Comparison of ENCODE assay signal across 12 cellular contexts in the genomic region with DNA sequence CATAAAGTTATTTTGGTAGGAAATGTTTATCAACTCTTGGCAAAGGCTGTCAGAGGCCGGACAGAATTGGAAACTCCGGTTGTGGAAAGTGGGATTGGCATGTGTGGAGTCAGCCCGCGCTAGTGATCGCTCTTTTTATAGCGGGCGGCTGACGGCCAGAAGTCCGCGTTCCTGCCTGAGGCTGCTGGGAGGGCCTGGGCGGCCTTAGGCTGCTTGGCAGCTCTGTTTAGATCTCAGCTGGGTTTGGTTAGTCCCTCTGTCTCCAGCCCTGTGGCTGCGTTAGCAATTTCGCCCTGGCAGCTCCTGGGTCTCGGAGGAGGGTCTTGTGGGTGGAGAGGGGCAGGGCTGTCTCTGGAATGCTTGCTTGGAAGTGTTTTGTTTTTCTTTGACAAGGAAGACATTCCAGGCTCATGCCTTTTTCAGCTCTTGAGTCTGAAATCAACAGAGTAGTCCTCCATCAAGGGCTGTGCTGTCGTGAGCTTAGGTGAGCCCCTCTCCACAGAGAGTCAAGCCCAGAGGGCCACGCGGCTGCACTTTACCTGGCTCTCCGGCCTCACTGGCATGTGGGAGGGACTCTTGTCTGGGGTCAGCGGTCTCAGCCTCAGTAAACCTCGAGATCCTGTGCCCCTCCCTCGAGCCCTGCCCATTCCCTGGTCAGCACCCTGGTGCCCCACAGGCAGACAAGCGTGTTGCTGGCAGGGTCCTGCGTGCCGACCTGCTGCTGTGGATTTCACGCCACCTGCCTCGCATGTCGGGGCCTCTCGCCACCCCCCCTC. TPM values are rescaled to one million over a fixed set of nuclear protein-coding genes. Genes with fewer than 3 reads are reported as not detected.
DNase-seq lines count a peak whose midpoint lies in the region; ATAC-seq, FAIRE-seq and TF ChIP-seq lines count a peak whose summit lies in the region.
"Had no signal": no experiment of that assay in that cellular context is flagged by ENCODE, and none has a peak within 500 bp of the region (broad histone marks: within the 10 kb centered on the region; RNA-seq: fewer than 3 reads in every experiment).

No MANE protein-coding gene starts in this region.

- no peaks in the 10 kb centered on the region for H3K27me3 ChIP-seq in skeletal muscle tissue (ENCODE audit: control insufficient read depth in 3 of 3, insufficient read depth in 3 of 3, low read length in 3 of 3)
- no peaks in the 10 kb centered on the region for H3K27me3 ChIP-seq in small intestine (ENCODE audit: control insufficient read depth in 2 of 2, insufficient read depth in 2 of 2, low read length in 2 of 2)

- H3K36me3 Mint-ChIP-seq in activated naive CD4-positive, alpha-beta T cell treated with anti-CD3 and anti-CD28 coated beads, Interleukin-2, amount 50 U/mL, for 72 hours = peaks cover 0 to 20% of the 10 kb centered on the region in 2 donors

- WGBS in small intestine, 3 donors = 62 to 87% (median 85%) methylated on average over 28 of the region's 28 CpGs

- ATAC-seq in HG03442 (IDR thresholded peaks at IDR 0.05; ENCODE audit: unreplicated experiment) = no peak
- no peak for ATAC-seq in activated naive CD4-positive, alpha-beta T cell treated with anti-CD3 and anti-CD28 coated beads, Interleukin-2, amount 50 U/mL, for 72 hours

- FAIRE-seq in small intestine (lab: Jason Lieb, UNC) = no peak

- H3K4me1 ChIP-seq in skeletal muscle tissue (ENCODE audit: control insufficient read depth in 3 of 3, insufficient read depth in 3 of 3, low read length in 3 of 3) = peaks cover 40 to 73% (median 45%) of the 10 kb centered on the region in 3 donors
- H3K4me1 ChIP-seq in small intestine (ENCODE audit: control insufficient read depth in 2 of 2, insufficient read depth in 1 of 2, low read depth in 1 of 2, low read length in 1 of 2) = no peaks in the 10 kb centered on the region

- H3K36me3 ChIP-seq in skeletal muscle tissue (ENCODE audit: control insufficient read depth in 3 of 3, insufficient read depth in 3 of 3, low read length in 3 of 3) = peaks cover 11 to 25% (median 13%) of the 10 kb centered on the region in 3 donors
- H3K36me3 ChIP-seq in small intestine (ENCODE audit: control insufficient read depth in 2 of 2, insufficient read depth in 2 of 2, low read length in 2 of 2) = peaks cover 6 to 12% of the 10 kb centered on the region in 2 donors

- H3K9me3 Mint-ChIP-seq in activated naive CD4-positive, alpha-beta T cell treated with anti-CD3 and anti-CD28 coated beads, Interleukin-2, amount 50 U/mL, for 72 hours = no peaks in the 10 kb centered on the region
- H3K9me3 Mint-ChIP-seq: activated naive CD8-positive, alpha-beta T cell treated with anti-CD3 and anti-CD28 coated beads, Interleukin-2, amount 10 ng/mL, durations not matched to agents 7 days and 5 days; neural crest cell; T-helper 1 cell treated with Interleukin-12 subunit alpha and Interleukin-12 subunit beta and Interleukin-4 antibody, amounts not matched to agents 30 μg/mL and 1 μg/mL, for 36 hours had no signal

- H3K9ac ChIP-seq in skeletal muscle tissue (ENCODE audit: low read depth in 1 of 3, low read length in 3 of 3) = peak overlapping the region; percentile 52 to 83 (median 80)

- no peak for TF ChIP-seq CTCF in coronary artery (IDR thresholded peaks at IDR 0.05)

- peak overlapping the region; percentile 51 for H3K4me3 ChIP-seq in coronary artery
- peak overlapping the region; percentile 54 to 60 (median 56) for H3K4me3 ChIP-seq in skeletal muscle tissue (ENCODE audit: low read length in 3 of 3)
- H3K4me3 ChIP-seq in small intestine (ENCODE audit: low read depth in 1 of 2, low read length in 2 of 2) = no peak overlapping the region

- peak overlapping the region; percentile 87 to 93 for H3K27ac ChIP-seq in coronary artery
- peak overlapping the region; percentile 86 for H3K27ac ChIP-seq in skeletal muscle tissue (ENCODE audit: low read depth, low read length)
- H3K27ac ChIP-seq in small intestine (ENCODE audit: low read depth in 1 of 2, low read length in 1 of 2) = peak overlapping the region in 1 of 2 donors; percentile 35

- DNase-seq in GM04504 (ENCODE audit: low read depth) (peak; percentile 94), coronary artery (ENCODE audit: low spot score) (peak; percentile 93), left kidney (ENCODE audit: low read depth, low spot score) (peak; percentile 80), small intestine (no peak)
- no peak for DNase-seq in activated CD4-positive, CD25-positive, alpha-beta regulatory T cell treated with anti-CD3 and anti-CD28 coated beads, Interleukin-2, amount 50 U/mL, for 72 hours
- DNase-seq in activated naive CD4-positive, alpha-beta T cell treated with anti-CD3 and anti-CD28 coated beads, Interleukin-2, amount 50 U/mL, for 72 hours (ENCODE audit: low spot score in 2 of 2) = no peak
- DNase-seq: activated naive CD8-positive, alpha-beta T cell treated with anti-CD3 and anti-CD28 coated beads, Interleukin-2, amount 10 ng/mL, durations not matched to agents 7 days and 5 days; GDM1 had no signal

- no peak overlapping the region for H3K27ac Mint-ChIP-seq in activated naive CD4-positive, alpha-beta T cell treated with anti-CD3 and anti-CD28 coated beads, Interleukin-2, amount 50 U/mL, for 72 hours
- H3K27ac Mint-ChIP-seq: activated naive CD8-positive, alpha-beta T cell treated with anti-CD3 and anti-CD28 coated beads, Interleukin-2, amount 10 ng/mL, durations not matched to agents 7 days and 5 days; T-helper 1 cell treated with Interleukin-12 subunit alpha and Interleukin-12 subunit beta and Interleukin-4 antibody, amounts not matched to agents 30 μg/mL and 1 μg/mL, for 36 hours had no signal

- H3K9me3 ChIP-seq in skeletal muscle tissue (ENCODE audit: control insufficient read depth in 3 of 3, low read length in 3 of 3) (no peaks in the 10 kb centered on the region), small intestine (ENCODE audit: control insufficient read depth, low read depth) (no peaks in the 10 kb centered on the region)

RNA-seq across cellular contexts. Expression of a gene that starts 22.5 kb away (rescaled TPM):
- 5.7 TPM for total RNA-seq in skeletal muscle tissue
- polyA plus RNA-seq in small intestine = 10 to 100 TPM; 15.1 to 22.8 (median 18.2) TPM
- total RNA-seq in activated naive CD4-positive, alpha-beta T cell treated with anti-CD3 and anti-CD28 coated beads, Interleukin-2, amount 50 U/mL, for 72 hours = 100 to 1,000 TPM in 1 of 2 donors, 10 to 100 TPM in 1; 64.2 to 154 TPM

RNA-seq across cellular contexts. Expression of a gene that starts 34.9 kb away (rescaled TPM):
- total RNA-seq in skeletal muscle tissue = 33.4 TPM
- 10 to 100 TPM; 68.1 to 90.4 (median 89.4) TPM for polyA plus RNA-seq in small intestine
- total RNA-seq in activated naive CD4-positive, alpha-beta T cell treated with anti-CD3 and anti-CD28 coated beads, Interleukin-2, amount 50 U/mL, for 72 hours = 10 to 100 TPM; 83.5 to 91.7 TPM

RNA-seq across cellular contexts. Expression of a gene that starts 49.9 kb away (rescaled TPM):
- 63.2 TPM for total RNA-seq in skeletal muscle tissue
- polyA plus RNA-seq in small intestine = 100 to 1,000 TPM; 269 to 307 (median 286) TPM
- 10 to 100 TPM; 41.9 to 69.9 TPM for total RNA-seq in activated naive CD4-positive, alpha-beta T cell treated with anti-CD3 and anti-CD28 coated beads, Interleukin-2, amount 50 U/mL, for 72 hours

RNA-seq across cellular contexts. Expression of a gene that starts 50.4 kb away (rescaled TPM):
- total RNA-seq in skeletal muscle tissue = 37.6 TPM
- polyA plus RNA-seq in small intestine = 10 to 100 TPM; 31.8 to 45.5 (median 35.1) TPM
- total RNA-seq in activated naive CD4-positive, alpha-beta T cell treated with anti-CD3 and anti-CD28 coated beads, Interleukin-2, amount 50 U/mL, for 72 hours = 100 to 1,000 TPM; 145 to 154 TPM

Comparison
In these comparisons a context has a peak if more than half of its experiments do, and no peak if none do; other contexts are left out.
1. DNase-seq: peak in GM04504 (single experiment), coronary artery (single experiment) and left kidney (single experiment); none in activated CD4-positive, CD25-positive, alpha-beta regulatory T cell treated with anti-CD3 and anti-CD28 coated beads, Interleukin-2, amount 50 U/mL, for 72 hours (single experiment), small intestine (single experiment) and activated naive CD4-positive, alpha-beta T cell treated with anti-CD3 and anti-CD28 coated beads, Interleukin-2, amount 50 U/mL, for 72 hours (0 of 2).
2. H3K4me3 ChIP-seq: peak in coronary artery (single experiment) and skeletal muscle tissue (3 of 3); none in small intestine (0 of 2).